26 cellular contexts compared by ENCODE assay signal in genomic region chr10:61128196-61128595, GRCh38.
"Had no signal": no experiment of that assay in that cellular context is flagged by ENCODE, and none has a peak within 500 bp of the region (broad histone marks: within the 10 kb centered on the region; RNA-seq: fewer than 3 reads in every experiment).

No MANE protein-coding gene starts in this region.

- DNase-seq: colonic mucosa; cortex of kidney; effector CD8-positive, alpha-beta T cell; effector memory CD8-positive, alpha-beta T cell; endodermal cell; erythroblast; esophagus squamous epithelium; foreskin fibroblast; foreskin melanocyte; gastrocnemius medialis; glutamatergic neuron; head of caudate nucleus; heart right ventricle; hippocampal formation; left cardiac atrium; left lung; left ventricle myocardium superior; lower lobe of right lung; midbrain; naive thymus-derived CD4-positive, alpha-beta T cell had no signal

- H3K4me3 Mint-ChIP-seq: dendritic cell treated with granulocyte-macrophage colony-stimulating factor and Interleukin-4, amounts not matched to agents 40 ng/mL and 50 ng/mL, for 4 days; effector memory CD8-positive, alpha-beta T cell; endodermal cell; naive thymus-derived CD4-positive, alpha-beta T cell had no signal

- H3K4me1 ChIP-seq: colonic mucosa, gastrocnemius medialis, left lung, lower lobe of right lung had no signal

- H3K27ac Mint-ChIP-seq: dendritic cell treated with granulocyte-macrophage colony-stimulating factor and Interleukin-4, amounts not matched to agents 40 ng/mL and 50 ng/mL, for 4 days; effector memory CD8-positive, alpha-beta T cell; endodermal cell; naive thymus-derived CD4-positive, alpha-beta T cell had no signal

- H3K4me3 ChIP-seq: colonic mucosa, esophagus squamous epithelium, gastrocnemius medialis, heart right ventricle, left lung, lower lobe of right lung had no signal

- H3K4me1 Mint-ChIP-seq: endodermal cell had no signal

- H3K27ac ChIP-seq: colonic mucosa, epithelial cell of prostate, esophagus squamous epithelium, gastrocnemius medialis, heart right ventricle, left lung, lower lobe of right lung had no signal

- H3K9me3 ChIP-seq: colonic mucosa, esophagus squamous epithelium, gastrocnemius medialis, left lung, lower lobe of right lung had no signal

- FAIRE-seq: endometrium, islet of Langerhans, keratinocyte had no signal

- H3K36me3 ChIP-seq: colonic mucosa, esophagus squamous epithelium, gastrocnemius medialis, heart right ventricle, left lung, lower lobe of right lung had no signal

- H3K27me3 Mint-ChIP-seq: dendritic cell treated with granulocyte-macrophage colony-stimulating factor and Interleukin-4, amounts not matched to agents 40 ng/mL and 50 ng/mL, for 4 days had no signal

- H3K36me3 Mint-ChIP-seq: naive thymus-derived CD4-positive, alpha-beta T cell had no signal

- H3K27me3 ChIP-seq: colonic mucosa, esophagus squamous epithelium, gastrocnemius medialis, heart right ventricle, left lung had no signal

- ATAC-seq: effector memory CD8-positive, alpha-beta T cell; esophagus mucosa; gastrocnemius medialis; heart right ventricle; left cardiac atrium; left lung; left ventricle myocardium superior; lower lobe of right lung; naive thymus-derived CD4-positive, alpha-beta T cell had no signal

- H3K9me3 Mint-ChIP-seq: dendritic cell treated with granulocyte-macrophage colony-stimulating factor and Interleukin-4, amounts not matched to agents 40 ng/mL and 50 ng/mL, for 4 days; effector memory CD8-positive, alpha-beta T cell; naive thymus-derived CD4-positive, alpha-beta T cell had no signal
